In genomic region chr15:63010920-63011693, GRCh38 we compare ENCODE assay signal across 1 cellular context.
A peak's percentile ranks its signal among the peaks of the same experiment; 100 is the strongest.
TF ChIP-seq lines count a peak whose summit lies in the region.

No MANE protein-coding gene starts in this region.

TF ChIP-seq in HepG2, 621 proteins besides CTCF, POLR2A, EP300 and RAD21 (continued from another document):
- TF ChIP-seq BRF2 (CRISPR knock-in tag; IDR thresholded peaks at IDR 0.05) (no peak), ASH2L (IDR thresholded peaks at IDR 0.05; ENCODE audit: insufficient read length, low read depth, low read length) (peak; percentile 74), NFE2L1 (CRISPR knock-in tag; IDR thresholded peaks at IDR 0.05; ENCODE audit: borderline replicate concordance) (no peak), FOXA1 (IDR thresholded peaks at IDR 0.05) (no peak), FOXA1 (CRISPR knock-in tag; IDR thresholded peaks at IDR 0.05) (no peak), ZNF331 (CRISPR knock-in tag; IDR thresholded peaks at IDR 0.05) (peak; percentile 52; the same call in 1 of the 2 replicates), SP140L (CRISPR knock-in tag; IDR thresholded peaks at IDR 0.05; ENCODE audit: borderline replicate concordance) (no peak), HNRNPLL (IDR thresholded peaks at IDR 0.05; ENCODE audit: low read depth, low read length, poor library complexity, severe bottlenecking) (no peak), TBX3 (IDR thresholded peaks at IDR 0.05; ENCODE audit: borderline replicate concordance) (no peak), ZSCAN12 (CRISPR knock-in tag; IDR thresholded peaks at IDR 0.05) (no peak), ZNF746 (CRISPR knock-in tag; IDR thresholded peaks at IDR 0.05) (peak; percentile 72; the same call in 1 of the 2 replicates), ZNF512 (CRISPR knock-in tag; IDR thresholded peaks at IDR 0.05) (no peak), ZSCAN21 (CRISPR knock-in tag; IDR thresholded peaks at IDR 0.05; ENCODE audit: borderline replicate concordance) (0 out of 2 replicates have a peak, but pooled peaks have one; percentile 53), GMEB1 (CRISPR knock-in tag; IDR thresholded peaks at IDR 0.05; ENCODE audit: borderline replicate concordance) (no peak), ZNF343 (CRISPR knock-in tag; IDR thresholded peaks at IDR 0.05) (peak; percentile 40; the same call in 1 of the 2 replicates)
